ENCODE assay signal across 13 cellular contexts in the genomic region with DNA sequence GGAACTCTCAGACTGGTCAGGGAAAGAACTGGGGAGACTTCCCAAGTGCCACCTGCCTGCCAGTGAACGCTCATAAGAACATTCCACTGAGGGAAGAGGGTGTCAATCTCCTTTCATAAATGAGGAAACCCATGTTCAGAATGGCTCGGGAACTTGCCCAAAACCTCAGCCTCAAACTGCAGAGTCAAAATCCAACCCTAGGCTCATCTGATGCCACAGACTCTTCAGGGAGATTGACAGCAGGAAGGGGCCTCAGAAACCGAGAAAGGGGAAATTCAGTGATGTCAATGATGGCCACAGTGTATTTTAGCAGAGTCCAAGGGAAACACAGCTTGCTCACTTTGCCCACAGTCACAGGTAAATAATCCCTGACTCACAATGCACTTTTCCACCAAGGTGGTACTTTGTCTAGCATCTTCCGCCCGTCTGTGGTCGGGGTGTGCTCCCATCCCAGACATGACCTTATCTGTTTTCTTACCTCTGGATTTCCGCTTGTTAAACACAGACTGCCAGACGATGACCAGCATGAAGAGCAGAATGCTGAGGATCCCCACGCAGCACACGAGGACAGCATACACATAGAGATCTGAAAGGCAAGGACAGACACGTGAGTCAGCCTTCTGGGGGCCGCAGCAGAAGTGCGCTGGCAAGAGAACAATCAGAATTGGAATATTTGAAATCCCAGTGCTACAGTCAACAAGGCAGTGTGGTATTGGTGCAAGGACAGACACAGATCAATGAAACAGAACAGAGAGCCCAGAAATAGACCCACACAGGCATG. TPM values are rescaled to one million over a fixed set of nuclear protein-coding genes. Genes with fewer than 3 reads are reported as not detected.
DNase-seq lines count a peak whose midpoint lies in the region; ATAC-seq and TF ChIP-seq lines count a peak whose summit lies in the region.
"Had no signal": no experiment of that assay in that cellular context is flagged by ENCODE, and none has a peak within 500 bp of the region (broad histone marks: within the 10 kb centered on the region; RNA-seq: fewer than 3 reads in every experiment).

No MANE protein-coding gene starts in this region.

- H3K9ac ChIP-seq in Karpas-422 (ENCODE audit: low read length) = no peak overlapping the region

- DNase-seq in GDM1 (lab: John Stamatoyannopoulos, UW) (peak; percentile 41), KBM-7 (peak; percentile 31), glomerular visceral epithelial cell (ENCODE audit: extremely low spot score) (peak; percentile 87), upper lobe of right lung (no peak), dorsolateral prefrontal cortex (no peak), vagina (ENCODE audit: extremely low spot score in 2 of 2) (no peak), Karpas-422 (no peak)
- DNase-seq: foreskin keratinocyte, NCI-H524 treated with DMSO at 0.1 percent for 48 hours had no signal

- no peaks in the 10 kb centered on the region for H4K20me1 ChIP-seq in Karpas-422 (ENCODE audit: insufficient read depth, low read depth, low read length)

- no peaks in the 10 kb centered on the region for H3K79me2 ChIP-seq in Karpas-422 (ENCODE audit: low read length)

- H3K4me1 ChIP-seq in upper lobe of right lung (peaks cover 37% of the 10 kb centered on the region), vagina (peaks cover 43% of the 10 kb centered on the region), Karpas-422 (ENCODE audit: low read length) (no peaks in the 10 kb centered on the region)
- H3K4me1 ChIP-seq: foreskin keratinocyte had no signal

- H3K4me3 ChIP-seq in upper lobe of right lung = no peak overlapping the region
- H3K4me3 ChIP-seq in dorsolateral prefrontal cortex = no peak overlapping the region
- no peak overlapping the region for H3K4me3 ChIP-seq in vagina
- H3K4me3 ChIP-seq in Karpas-422 (ENCODE audit: low read length) = no peak overlapping the region
- H3K4me3 ChIP-seq: cardiac muscle cell had no signal

- H3K9me3 ChIP-seq in upper lobe of right lung (no peaks in the 10 kb centered on the region), vagina (no peaks in the 10 kb centered on the region), Karpas-422 (ENCODE audit: low read length) (no peaks in the 10 kb centered on the region)

- H3K36me3 ChIP-seq in upper lobe of right lung (no peaks in the 10 kb centered on the region), vagina (peaks cover 0 to 7% of the 10 kb centered on the region in 2 donors), Karpas-422 (ENCODE audit: insufficient read depth, low read length) (no peaks in the 10 kb centered on the region)
- H3K36me3 ChIP-seq: cardiac muscle cell had no signal

- no peaks in the 10 kb centered on the region for H3K9me2 ChIP-seq in Karpas-422 (replicated peaks; ENCODE audit: insufficient read depth, low read length)

- ATAC-seq in GM19351 (IDR thresholded peaks at IDR 0.05; ENCODE audit: unreplicated experiment) = peak; percentile 81
- ATAC-seq in upper lobe of right lung = no peak
- ATAC-seq: foreskin keratinocyte had no signal

- no peak for TF ChIP-seq POLR2A in vagina (IDR thresholded peaks at IDR 0.05)

- no peak overlapping the region for H3K27ac ChIP-seq in upper lobe of right lung
- no peak overlapping the region for H3K27ac ChIP-seq in dorsolateral prefrontal cortex
- H3K27ac ChIP-seq in vagina = no peak overlapping the region
- H3K27ac ChIP-seq in Karpas-422 (ENCODE audit: low read length) = no peak overlapping the region
- H3K27ac ChIP-seq: cardiac muscle cell, foreskin keratinocyte had no signal

- TF ChIP-seq CTCF in upper lobe of right lung (IDR thresholded peaks at IDR 0.05) = no peak
- no peak for TF ChIP-seq CTCF in dorsolateral prefrontal cortex (IDR thresholded peaks at IDR 0.05 in 54 of 56, conservative IDR thresholded peaks at IDR 0.05 in 2 of 56; ENCODE audit: low read depth in 1 of 56, partially characterized antibody in 56 of 56)
- TF ChIP-seq CTCF in vagina (IDR thresholded peaks at IDR 0.05) = no peak

- in situ Hi-C loops in KBM-7 (cut with MboI; ENCODE audit: low pct_unique_long_range_greater_than_20kb, low sequenced_read_pairs) = no loop called here

- no peak overlapping the region for H3K4me2 ChIP-seq in Karpas-422 (ENCODE audit: low read depth, low read length, poor library complexity, severe bottlenecking)

- no peak overlapping the region for H2AFZ ChIP-seq in Karpas-422 (ENCODE audit: low read length)

- intact Hi-C loops in upper lobe of right lung (cut with DNase I) (no loop called here), dorsolateral prefrontal cortex (cut with DNase I) (no loop called here), vagina (cut with DNase I) (no loop called here)

- H3K27me3 ChIP-seq in upper lobe of right lung (no peaks in the 10 kb centered on the region), dorsolateral prefrontal cortex (no peaks in the 10 kb centered on the region), vagina (no peaks in the 10 kb centered on the region), Karpas-422 (ENCODE audit: low read length) (no peaks in the 10 kb centered on the region)
- H3K27me3 ChIP-seq: cardiac muscle cell, foreskin keratinocyte had no signal

RNA-seq across cellular contexts. Expression of gene VSTM4, which starts 38.4 kb away (rescaled TPM):
- 19.5 TPM for total RNA-seq in upper lobe of right lung
- 10 to 100 TPM in 89 of 120 experiments, 1 to 10 TPM in 31; 7.3 to 17.4 (median 11.3) TPM for total RNA-seq in dorsolateral prefrontal cortex
- 14.0 TPM for total RNA-seq in vagina
- total RNA-seq in Karpas-422 (2014; rRNA removed; shearing (Covaris generic); ENCODE audit: low replicate concordance) = not detected in 2 replicates
- total RNA-seq: foreskin keratinocyte, HT-29 had no signal

RNA-seq across cellular contexts. Expression of gene FAM170B, which starts 56.9 kb away (rescaled TPM):
- not detected for total RNA-seq in upper lobe of right lung
- under 1 TPM in 8 of 120 experiments, not detected in 112; 0.32 to 0.46 (median 0.36) TPM for total RNA-seq in dorsolateral prefrontal cortex
- total RNA-seq in vagina = not detected
- not detected in 2 replicates for total RNA-seq in Karpas-422 (2014; rRNA removed; shearing (Covaris generic); ENCODE audit: low replicate concordance)
- total RNA-seq: cardiac muscle cell, foreskin keratinocyte, HT-29, mononuclear cell had no signal

Comparison
In these comparisons a context has a peak if more than half of its experiments do, and no peak if none do; other contexts are left out.
1. DNase-seq: peak in GDM1 (single experiment), KBM-7 (single experiment) and glomerular visceral epithelial cell (single experiment); none in upper lobe of right lung (single experiment), dorsolateral prefrontal cortex (0 of 10), vagina (0 of 2) and Karpas-422 (single experiment).